1 cellular context compared by ENCODE assay signal in genomic region chr7:55568613-55569268, GRCh38.
TF ChIP-seq lines count a peak whose summit lies in the region.

No MANE protein-coding gene starts in this region.

TF ChIP-seq in SK-N-SH treated with all-trans-retinoic acid at 6 μM for 48 hours, 23 proteins besides CTCF, POLR2A, EP300 and RAD21 (continued from another document):
- TF ChIP-seq, protein P1, sequence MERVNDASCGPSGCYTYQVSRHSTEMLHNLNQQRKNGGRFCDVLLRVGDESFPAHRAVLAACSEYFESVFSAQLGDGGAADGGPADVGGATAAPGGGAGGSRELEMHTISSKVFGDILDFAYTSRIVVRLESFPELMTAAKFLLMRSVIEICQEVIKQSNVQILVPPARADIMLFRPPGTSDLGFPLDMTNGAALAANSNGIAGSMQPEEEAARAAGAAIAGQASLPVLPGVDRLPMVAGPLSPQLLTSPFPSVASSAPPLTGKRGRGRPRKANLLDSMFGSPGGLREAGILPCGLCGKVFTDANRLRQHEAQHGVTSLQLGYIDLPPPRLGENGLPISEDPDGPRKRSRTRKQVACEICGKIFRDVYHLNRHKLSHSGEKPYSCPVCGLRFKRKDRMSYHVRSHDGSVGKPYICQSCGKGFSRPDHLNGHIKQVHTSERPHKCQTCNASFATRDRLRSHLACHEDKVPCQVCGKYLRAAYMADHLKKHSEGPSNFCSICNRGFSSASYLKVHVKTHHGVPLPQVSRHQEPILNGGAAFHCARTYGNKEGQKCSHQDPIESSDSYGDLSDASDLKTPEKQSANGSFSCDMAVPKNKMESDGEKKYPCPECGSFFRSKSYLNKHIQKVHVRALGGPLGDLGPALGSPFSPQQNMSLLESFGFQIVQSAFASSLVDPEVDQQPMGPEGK (CRISPR knock-in tag; IDR thresholded peaks at IDR 0.05; ENCODE audit: borderline replicate concordance), result no peak
- TF ChIP-seq ZNF70 (CRISPR knock-in tag; IDR thresholded peaks at IDR 0.05) (no peak), ZFP30 (CRISPR knock-in tag; IDR thresholded peaks at IDR 0.05) (no peak)
